1 cellular context compared by ENCODE assay signal in the genomic region with DNA sequence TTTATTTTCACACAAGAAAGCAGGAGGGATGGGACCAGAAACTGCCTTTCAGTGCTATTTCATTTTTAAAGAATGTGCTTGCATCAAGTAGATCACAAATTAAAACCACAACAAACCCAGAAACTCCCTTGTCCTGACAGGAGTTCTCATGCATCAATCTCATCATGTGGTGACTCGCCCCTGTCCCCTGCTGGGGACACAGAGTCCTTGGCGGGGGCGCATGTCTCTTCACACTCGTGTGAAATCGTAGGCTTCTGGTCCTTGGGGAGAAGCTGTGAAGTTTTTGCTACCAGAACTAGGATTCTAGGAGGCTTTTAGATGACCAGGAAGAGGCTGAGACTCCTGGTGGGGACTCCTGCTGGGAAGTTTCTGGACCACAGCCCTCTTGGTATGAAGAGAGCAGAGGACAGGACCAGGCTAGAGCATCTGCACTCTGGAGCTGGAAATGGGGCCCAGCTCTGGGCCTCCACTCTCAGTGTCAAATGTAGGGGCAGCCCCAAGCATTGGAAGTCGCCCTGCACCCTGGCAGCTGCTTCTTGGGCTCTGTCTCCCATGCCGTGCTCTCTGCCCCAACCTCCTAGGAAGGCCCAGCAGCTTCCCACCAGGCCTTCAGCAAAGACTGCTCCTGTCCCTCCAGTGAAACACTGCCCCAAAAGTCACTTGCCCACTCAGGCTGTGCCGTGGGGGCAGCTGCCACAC.
TF ChIP-seq lines count a peak whose summit lies in the region.

No MANE protein-coding gene starts in this region.

TF ChIP-seq in GM23338, 12 proteins besides CTCF, POLR2A, EP300 and RAD21 (continued from another document):
- TF ChIP-seq, protein P1, sequence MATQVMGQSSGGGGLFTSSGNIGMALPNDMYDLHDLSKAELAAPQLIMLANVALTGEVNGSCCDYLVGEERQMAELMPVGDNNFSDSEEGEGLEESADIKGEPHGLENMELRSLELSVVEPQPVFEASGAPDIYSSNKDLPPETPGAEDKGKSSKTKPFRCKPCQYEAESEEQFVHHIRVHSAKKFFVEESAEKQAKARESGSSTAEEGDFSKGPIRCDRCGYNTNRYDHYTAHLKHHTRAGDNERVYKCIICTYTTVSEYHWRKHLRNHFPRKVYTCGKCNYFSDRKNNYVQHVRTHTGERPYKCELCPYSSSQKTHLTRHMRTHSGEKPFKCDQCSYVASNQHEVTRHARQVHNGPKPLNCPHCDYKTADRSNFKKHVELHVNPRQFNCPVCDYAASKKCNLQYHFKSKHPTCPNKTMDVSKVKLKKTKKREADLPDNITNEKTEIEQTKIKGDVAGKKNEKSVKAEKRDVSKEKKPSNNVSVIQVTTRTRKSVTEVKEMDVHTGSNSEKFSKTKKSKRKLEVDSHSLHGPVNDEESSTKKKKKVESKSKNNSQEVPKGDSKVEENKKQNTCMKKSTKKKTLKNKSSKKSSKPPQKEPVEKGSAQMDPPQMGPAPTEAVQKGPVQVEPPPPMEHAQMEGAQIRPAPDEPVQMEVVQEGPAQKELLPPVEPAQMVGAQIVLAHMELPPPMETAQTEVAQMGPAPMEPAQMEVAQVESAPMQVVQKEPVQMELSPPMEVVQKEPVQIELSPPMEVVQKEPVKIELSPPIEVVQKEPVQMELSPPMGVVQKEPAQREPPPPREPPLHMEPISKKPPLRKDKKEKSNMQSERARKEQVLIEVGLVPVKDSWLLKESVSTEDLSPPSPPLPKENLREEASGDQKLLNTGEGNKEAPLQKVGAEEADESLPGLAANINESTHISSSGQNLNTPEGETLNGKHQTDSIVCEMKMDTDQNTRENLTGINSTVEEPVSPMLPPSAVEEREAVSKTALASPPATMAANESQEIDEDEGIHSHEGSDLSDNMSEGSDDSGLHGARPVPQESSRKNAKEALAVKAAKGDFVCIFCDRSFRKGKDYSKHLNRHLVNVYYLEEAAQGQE (IDR thresholded peaks at IDR 0.05; ENCODE audit: unreplicated experiment): no peak
- TF ChIP-seq, protein P2, sequence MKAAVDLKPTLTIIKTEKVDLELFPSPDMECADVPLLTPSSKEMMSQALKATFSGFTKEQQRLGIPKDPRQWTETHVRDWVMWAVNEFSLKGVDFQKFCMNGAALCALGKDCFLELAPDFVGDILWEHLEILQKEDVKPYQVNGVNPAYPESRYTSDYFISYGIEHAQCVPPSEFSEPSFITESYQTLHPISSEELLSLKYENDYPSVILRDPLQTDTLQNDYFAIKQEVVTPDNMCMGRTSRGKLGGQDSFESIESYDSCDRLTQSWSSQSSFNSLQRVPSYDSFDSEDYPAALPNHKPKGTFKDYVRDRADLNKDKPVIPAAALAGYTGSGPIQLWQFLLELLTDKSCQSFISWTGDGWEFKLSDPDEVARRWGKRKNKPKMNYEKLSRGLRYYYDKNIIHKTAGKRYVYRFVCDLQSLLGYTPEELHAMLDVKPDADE (IDR thresholded peaks at IDR 0.05): no peak
- TF ChIP-seq EZH2 (IDR thresholded peaks at IDR 0.05; ENCODE audit: low read depth, unreplicated experiment) (no peak), STAT1 (IDR thresholded peaks at IDR 0.05; ENCODE audit: unreplicated experiment) (no peak)
- TF ChIP-seq, protein P3, sequence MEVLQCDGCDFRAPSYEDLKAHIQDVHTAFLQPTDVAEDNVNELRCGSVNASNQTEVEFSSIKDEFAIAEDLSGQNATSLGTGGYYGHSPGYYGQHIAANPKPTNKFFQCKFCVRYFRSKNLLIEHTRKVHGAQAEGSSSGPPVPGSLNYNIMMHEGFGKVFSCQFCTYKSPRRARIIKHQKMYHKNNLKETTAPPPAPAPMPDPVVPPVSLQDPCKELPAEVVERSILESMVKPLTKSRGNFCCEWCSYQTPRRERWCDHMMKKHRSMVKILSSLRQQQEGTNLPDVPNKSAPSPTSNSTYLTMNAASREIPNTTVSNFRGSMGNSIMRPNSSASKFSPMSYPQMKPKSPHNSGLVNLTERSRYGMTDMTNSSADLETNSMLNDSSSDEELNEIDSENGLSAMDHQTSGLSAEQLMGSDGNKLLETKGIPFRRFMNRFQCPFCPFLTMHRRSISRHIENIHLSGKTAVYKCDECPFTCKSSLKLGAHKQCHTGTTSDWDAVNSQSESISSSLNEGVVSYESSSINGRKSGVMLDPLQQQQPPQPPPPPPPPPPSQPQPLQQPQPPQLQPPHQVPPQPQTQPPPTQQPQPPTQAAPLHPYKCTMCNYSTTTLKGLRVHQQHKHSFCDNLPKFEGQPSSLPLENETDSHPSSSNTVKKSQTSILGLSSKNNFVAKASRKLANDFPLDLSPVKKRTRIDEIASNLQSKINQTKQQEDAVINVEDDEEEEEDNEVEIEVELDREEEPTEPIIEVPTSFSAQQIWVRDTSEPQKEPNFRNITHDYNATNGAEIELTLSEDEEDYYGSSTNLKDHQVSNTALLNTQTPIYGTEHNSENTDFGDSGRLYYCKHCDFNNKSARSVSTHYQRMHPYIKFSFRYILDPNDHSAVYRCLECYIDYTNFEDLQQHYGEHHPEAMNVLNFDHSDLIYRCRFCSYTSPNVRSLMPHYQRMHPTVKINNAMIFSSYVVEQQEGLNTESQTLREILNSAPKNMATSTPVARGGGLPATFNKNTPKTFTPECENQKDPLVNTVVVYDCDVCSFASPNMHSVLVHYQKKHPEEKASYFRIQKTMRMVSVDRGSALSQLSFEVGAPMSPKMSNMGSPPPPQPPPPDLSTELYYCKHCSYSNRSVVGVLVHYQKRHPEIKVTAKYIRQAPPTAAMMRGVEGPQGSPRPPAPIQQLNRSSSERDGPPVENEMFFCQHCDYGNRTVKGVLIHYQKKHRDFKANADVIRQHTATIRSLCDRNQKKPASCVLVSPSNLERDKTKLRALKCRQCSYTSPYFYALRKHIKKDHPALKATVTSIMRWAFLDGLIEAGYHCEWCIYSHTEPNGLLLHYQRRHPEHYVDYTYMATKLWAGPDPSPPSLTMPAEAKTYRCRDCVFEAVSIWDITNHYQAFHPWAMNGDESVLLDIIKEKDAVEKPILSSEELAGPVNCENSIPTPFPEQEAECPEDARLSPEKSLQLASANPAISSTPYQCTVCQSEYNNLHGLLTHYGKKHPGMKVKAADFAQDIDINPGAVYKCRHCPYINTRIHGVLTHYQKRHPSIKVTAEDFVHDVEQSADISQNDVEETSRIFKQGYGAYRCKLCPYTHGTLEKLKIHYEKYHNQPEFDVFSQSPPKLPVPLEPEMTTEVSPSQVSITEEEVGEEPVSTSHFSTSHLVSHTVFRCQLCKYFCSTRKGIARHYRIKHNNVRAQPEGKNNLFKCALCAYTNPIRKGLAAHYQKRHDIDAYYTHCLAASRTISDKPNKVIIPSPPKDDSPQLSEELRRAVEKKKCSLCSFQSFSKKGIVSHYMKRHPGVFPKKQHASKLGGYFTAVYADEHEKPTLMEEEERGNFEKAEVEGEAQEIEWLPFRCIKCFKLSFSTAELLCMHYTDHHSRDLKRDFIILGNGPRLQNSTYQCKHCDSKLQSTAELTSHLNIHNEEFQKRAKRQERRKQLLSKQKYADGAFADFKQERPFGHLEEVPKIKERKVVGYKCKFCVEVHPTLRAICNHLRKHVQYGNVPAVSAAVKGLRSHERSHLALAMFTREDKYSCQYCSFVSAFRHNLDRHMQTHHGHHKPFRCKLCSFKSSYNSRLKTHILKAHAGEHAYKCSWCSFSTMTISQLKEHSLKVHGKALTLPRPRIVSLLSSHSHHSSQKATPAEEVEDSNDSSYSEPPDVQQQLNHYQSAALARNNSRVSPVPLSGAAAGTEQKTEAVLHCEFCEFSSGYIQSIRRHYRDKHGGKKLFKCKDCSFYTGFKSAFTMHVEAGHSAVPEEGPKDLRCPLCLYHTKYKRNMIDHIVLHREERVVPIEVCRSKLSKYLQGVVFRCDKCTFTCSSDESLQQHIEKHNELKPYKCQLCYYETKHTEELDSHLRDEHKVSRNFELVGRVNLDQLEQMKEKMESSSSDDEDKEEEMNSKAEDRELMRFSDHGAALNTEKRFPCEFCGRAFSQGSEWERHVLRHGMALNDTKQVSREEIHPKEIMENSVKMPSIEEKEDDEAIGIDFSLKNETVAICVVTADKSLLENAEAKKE (CRISPR knock-in tag; IDR thresholded peaks at IDR 0.05): no peak
